In the genomic region with DNA sequence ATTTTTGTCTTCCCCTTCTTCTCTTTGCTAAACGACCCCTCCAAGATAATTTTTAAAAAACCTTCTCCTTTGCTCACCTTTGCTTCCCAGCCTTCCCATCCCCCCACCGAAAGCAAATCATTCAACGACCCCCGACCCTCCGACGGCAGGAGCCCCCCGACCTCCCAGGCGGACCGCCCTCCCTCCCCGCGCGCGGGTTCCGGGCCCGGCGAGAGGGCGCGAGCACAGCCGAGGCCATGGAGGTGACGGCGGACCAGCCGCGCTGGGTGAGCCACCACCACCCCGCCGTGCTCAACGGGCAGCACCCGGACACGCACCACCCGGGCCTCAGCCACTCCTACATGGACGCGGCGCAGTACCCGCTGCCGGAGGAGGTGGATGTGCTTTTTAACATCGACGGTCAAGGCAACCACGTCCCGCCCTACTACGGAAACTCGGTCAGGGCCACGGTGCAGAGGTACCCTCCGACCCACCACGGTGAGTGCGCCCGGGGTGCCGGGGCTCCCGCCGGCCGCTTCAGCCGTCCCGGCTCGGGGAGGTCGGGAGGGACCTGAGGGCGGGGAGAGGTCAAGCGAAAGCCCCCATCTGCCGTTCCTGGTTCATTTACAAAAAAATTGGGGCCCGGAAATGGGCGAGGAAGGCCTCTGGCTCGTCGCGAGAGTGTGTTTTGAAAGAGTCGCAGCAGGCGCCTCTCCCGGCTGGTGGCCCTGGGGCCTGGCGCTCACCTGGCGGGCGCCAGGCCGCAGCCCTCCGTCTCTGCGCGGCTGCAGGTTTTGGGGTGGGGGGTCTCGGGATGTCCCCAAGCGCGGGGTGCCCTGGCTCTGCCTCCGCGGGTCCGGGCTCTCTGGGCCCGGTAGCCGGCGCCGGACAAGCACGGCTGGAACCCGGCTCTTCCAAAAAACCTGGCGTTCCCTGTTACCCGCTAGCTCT, we compare ENCODE assay signal across 8 cellular contexts. TPM values are rescaled to one million over a fixed set of nuclear protein-coding genes. Genes with fewer than 3 reads are reported as not detected.
A peak's percentile ranks its signal among the peaks of the same experiment; 100 is the strongest.
DNase-seq lines count a peak whose midpoint lies in the region; ATAC-seq and TF ChIP-seq lines count a peak whose summit lies in the region.

No MANE protein-coding gene starts in this region.

- H3K4me1 Mint-ChIP-seq in Calu3 (ENCODE audit: low read depth, unreplicated experiment), result peaks cover 9% of the 10 kb centered on the region

- 27 to 47% methylated on average over 85 of the region's 85 CpGs for WGBS in esophagus, 2 donors

- CTCF ChIA-PET in Calu3 (lab: Charles Lee), result no interaction called here

- H3K27ac Mint-ChIP-seq in Calu3 (ENCODE audit: unreplicated experiment), result peak overlapping the region; percentile 86

- peaks cover 19% of the 10 kb centered on the region for H3K36me3 ChIP-seq in RWPE2 (ENCODE audit: low read depth)
- H3K36me3 ChIP-seq in esophagus (ENCODE audit: control insufficient read depth in 2 of 2, insufficient read depth in 2 of 2, low read length in 1 of 2), result no peaks in the 10 kb centered on the region
- no peaks in the 10 kb centered on the region for H3K36me3 ChIP-seq in neutrophil

- H3K27ac ChIP-seq in RWPE2 (ENCODE audit: poor library complexity, severe bottlenecking) (peak overlapping the region; percentile 78), esophagus (ENCODE audit: low read depth in 2 of 2, low read length in 1 of 2) (peak overlapping the region in 1 of 2 donors; percentile 47), neutrophil (no peak overlapping the region)

- H3K4me1 ChIP-seq in RWPE2 (ENCODE audit: insufficient read depth, poor library complexity, severe bottlenecking), result peaks cover 8% of the 10 kb centered on the region
- peaks cover 3 to 8% of the 10 kb centered on the region in 2 donors for H3K4me1 ChIP-seq in esophagus (ENCODE audit: control insufficient read depth in 2 of 2, insufficient read depth in 2 of 2, low read length in 1 of 2)
- peaks cover 30 to 41% of the 10 kb centered on the region in 2 experiments for H3K4me1 ChIP-seq in neutrophil (ENCODE audit: control insufficient read depth in 1 of 2, insufficient read depth in 1 of 2, low read depth in 1 of 2, low read length in 1 of 2)

- H3K4me3 Mint-ChIP-seq in Calu3 (ENCODE audit: low read depth, unreplicated experiment), result peak overlapping the region; percentile 89

- no peaks in the 10 kb centered on the region for H3K9me3 ChIP-seq in RWPE2 (ENCODE audit: severe bottlenecking)
- no peaks in the 10 kb centered on the region for H3K9me3 ChIP-seq in esophagus (ENCODE audit: control insufficient read depth in 2 of 2, insufficient read depth in 1 of 2, low read depth in 1 of 2, low read length in 1 of 2)
- no peaks in the 10 kb centered on the region for H3K9me3 ChIP-seq in neutrophil

- H3K4me3 ChIP-seq in RWPE2 (ENCODE audit: severe bottlenecking), result peak overlapping the region; percentile 61
- H3K4me3 ChIP-seq in esophagus (ENCODE audit: low read depth in 1 of 2, low read length in 2 of 2), result peak overlapping the region; percentile 41 to 69
- H3K4me3 ChIP-seq in neutrophil (ENCODE audit: low read depth in 1 of 2, low read length in 1 of 2), result peak overlapping the region; percentile 1 to 10

- no peak for TF ChIP-seq CTCF in Calu3 (IDR thresholded peaks at IDR 0.05; ENCODE audit: unreplicated experiment)
- no peak for TF ChIP-seq CTCF in RWPE2 (IDR thresholded peaks at IDR 0.05; ENCODE audit: poor library complexity, severe bottlenecking)
- no peak for TF ChIP-seq CTCF in neutrophil (IDR thresholded peaks at IDR 0.05)

- no TSS peak for BruUV-seq in Calu3 (replicated peaks; lab: Mats Ljungman, UMichigan)

- H3K27me3 Mint-ChIP-seq in Calu3 (ENCODE audit: unreplicated experiment), result peaks cover 11% of the 10 kb centered on the region

- intact Hi-C loops in Calu3 (cut with micrococcal nuclease; ENCODE audit: unreplicated experiment), result loop anchor here (10.0 kb wide), 1 partner anchor 249 kb away; no protein-coding TSS in a partner anchor

- ATAC-seq in RWPE2 (ENCODE audit: low read depth) (peak; percentile 15; the same call in 2 of the 3 replicates), HG02798 (IDR thresholded peaks at IDR 0.05; ENCODE audit: poor library complexity, unreplicated experiment) (no peak)

- no peak for DNase-seq in Calu3
- no peak for DNase-seq in RWPE2 (ENCODE audit: low spot score)
- DNase-seq in NCI-H345 (lab: John Stamatoyannopoulos, UW), result no peak
- no peak for DNase-seq in SIG-M5 treated with dmso at 0.1 percent for 504 hours (lab: John Stamatoyannopoulos, UW; ENCODE audit: unreplicated experiment)
- no peak for DNase-seq in DMS153 treated with DMSO at 0.1 percent for 48 hours (lab: John Stamatoyannopoulos, UW; ENCODE audit: unreplicated experiment)

- peaks cover 35% of the 10 kb centered on the region for H3K36me3 Mint-ChIP-seq in Calu3 (ENCODE audit: insufficient read depth, unreplicated experiment)

- H3K9me3 Mint-ChIP-seq in Calu3 (ENCODE audit: low read depth, unreplicated experiment), result no peaks in the 10 kb centered on the region

- H3K27me3 ChIP-seq in RWPE2 (ENCODE audit: insufficient read depth, poor library complexity, severe bottlenecking), result no peaks in the 10 kb centered on the region
- H3K27me3 ChIP-seq in esophagus (ENCODE audit: control insufficient read depth in 1 of 2, insufficient read depth in 2 of 2, low read length in 2 of 2), result peaks cover 0 to 26% of the 10 kb centered on the region in 2 donors
- peaks cover 100% of the 10 kb centered on the region for H3K27me3 ChIP-seq in neutrophil

RNA-seq across cellular contexts. Expression of gene GATA3, which starts 1.2 kb away (rescaled TPM):
- 5.0 and 8.2 TPM in 2 replicates for total RNA-seq in Calu3 (2022)
- under 1 TPM; 0.31 to 0.45 TPM for polyA plus RNA-seq in esophagus

Comparison
In these comparisons a context has a peak if more than half of its experiments do, and no peak if none do; other contexts are left out.
1. H3K4me3 ChIP-seq: peak in every context shown above with its lines; median percentile 61 in RWPE2; 55 in esophagus; 6 in neutrophil.